8 cellular contexts compared by ENCODE assay signal in genomic region chr7:106022193-106022821, GRCh38. TPM values are rescaled to one million over a fixed set of nuclear protein-coding genes. Genes with fewer than 3 reads are reported as not detected.
DNase-seq lines count a peak whose midpoint lies in the region; ATAC-seq and TF ChIP-seq lines count a peak whose summit lies in the region.
"Had no signal": no experiment of that assay in that cellular context is flagged by ENCODE, and none has a peak within 500 bp of the region (broad histone marks: within the 10 kb centered on the region; RNA-seq: fewer than 3 reads in every experiment).

No MANE protein-coding gene starts in this region.

- no peaks in the 10 kb centered on the region for H3K79me2 ChIP-seq in neural cell (replicated peaks; ENCODE audit: insufficient read depth, low read length)

- H3F3A ChIP-seq in neural cell (ENCODE audit: insufficient read depth, low read length, poor library complexity, severe bottlenecking) = no peaks in the 10 kb centered on the region

- TF ChIP-seq RAD21 in neural cell (conservative IDR thresholded peaks at IDR 0.05) = no peak

- H3K4me3 ChIP-seq in neural cell (ENCODE audit: low read length) = no peak overlapping the region
- H3K4me3 ChIP-seq in foreskin fibroblast (ENCODE audit: low read depth in 1 of 2, low read length in 2 of 2) = no peak overlapping the region

- TF ChIP-seq CTCF in neural cell (IDR thresholded peaks at IDR 0.05; ENCODE audit: poor library complexity, severe bottlenecking) = no peak
- no peak for TF ChIP-seq CTCF in foreskin fibroblast (IDR thresholded peaks at IDR 0.05; ENCODE audit: low read depth, low read length)

- peak; percentile 30 for TF ChIP-seq EP300 in neural cell (conservative IDR thresholded peaks at IDR 0.05; ENCODE audit: poor library complexity, severe bottlenecking)

- H3K27ac ChIP-seq in neural cell (ENCODE audit: low read length) = no peak overlapping the region

- peak; percentile 90 for ATAC-seq in GM21367 (IDR thresholded peaks at IDR 0.05; ENCODE audit: unreplicated experiment)

- H3K4me2 ChIP-seq in neural cell (ENCODE audit: low read length) = no peak overlapping the region

- H2AFZ ChIP-seq in neural cell (ENCODE audit: low read depth, low read length) = no peak overlapping the region

- no peaks in the 10 kb centered on the region for H3K27me3 ChIP-seq in neural cell (ENCODE audit: insufficient read depth, low read depth, low read length)

- no peaks in the 10 kb centered on the region for H3K9me3 ChIP-seq in neural cell (ENCODE audit: low read length)

- H3K9me2 ChIP-seq in neural cell (ENCODE audit: insufficient read depth, low read length) = no peaks in the 10 kb centered on the region

- H3K9ac ChIP-seq in neural cell (ENCODE audit: low read length) = no peak overlapping the region

- peak; percentile 33 to 42 for DNase-seq in Kasumi-1 (lab: John Stamatoyannopoulos, UW)
- DNase-seq in activated CD8-positive, alpha-beta memory T cell treated with anti-CD3 and anti-CD28 coated beads, Interleukin-2, amount 50 U/mL, for 48 hours = peak; percentile 71
- DNase-seq in NCI-H2196 (lab: John Stamatoyannopoulos, UW; ENCODE audit: unreplicated experiment) = no peak
- DNase-seq in SKM-1 treated with dmso at 0.1 percent for 144 hours (lab: John Stamatoyannopoulos, UW; ENCODE audit: unreplicated experiment) = no peak
- no peak for DNase-seq in foreskin fibroblast
- DNase-seq: left cardiac atrium had no signal

- no peaks in the 10 kb centered on the region for H4K20me1 ChIP-seq in neural cell (ENCODE audit: insufficient read depth)

- no peaks in the 10 kb centered on the region for H3K36me3 ChIP-seq in neural cell (ENCODE audit: insufficient read depth, low read length)

TF ChIP-seq in neural cell, 6 proteins besides CTCF, POLR2A, EP300 and RAD21:
- TF ChIP-seq MXI1 (conservative IDR thresholded peaks at IDR 0.05; ENCODE audit: poor library complexity, severe bottlenecking) (no peak), POLR2AphosphoS5 (IDR thresholded peaks at IDR 0.05) (no peak), EZH2 (IDR thresholded peaks at IDR 0.05; ENCODE audit: borderline replicate concordance, insufficient read depth, low read length, poor library complexity, severe bottlenecking) (no peak), SMC3 (conservative IDR thresholded peaks at IDR 0.05; ENCODE audit: poor library complexity) (no peak), TAF1 (IDR thresholded peaks at IDR 0.05; ENCODE audit: low read depth) (no peak), REST (IDR thresholded peaks at IDR 0.05; ENCODE audit: borderline replicate concordance) (no peak)
TF ChIP-seq in neural cell: peak in this region for 0.

RNA-seq across cellular contexts. Expression of gene CDHR3, which starts 59.2 kb away (rescaled TPM):
- 1.6 and 2.9 TPM in 2 replicates for polyA plus RNA-seq in neural cell
- polyA minus RNA-seq in neural cell = 0.69 TPM in 1 of 2 replicates, not detected in the other

Comparison
In these comparisons a context has a peak if more than half of its experiments do, and no peak if none do; other contexts are left out.
1. DNase-seq: peak in Kasumi-1 (2 of 2) and activated CD8-positive, alpha-beta memory T cell treated with anti-CD3 and anti-CD28 coated beads, Interleukin-2, amount 50 U/mL, for 48 hours (single experiment); none in NCI-H2196 (single experiment), SKM-1 treated with dmso at 0.1 percent for 144 hours (single experiment) and foreskin fibroblast (0 of 2).